ENCODE assay signal across 1 cellular context in genomic region chr2:28348149-28348567, GRCh38.
TF ChIP-seq lines count a peak whose summit lies in the region.

No MANE protein-coding gene starts in this region.

TF ChIP-seq in GM23338, 12 proteins besides CTCF, POLR2A, EP300 and RAD21:
- no peak for TF ChIP-seq ZNF462 (CRISPR knock-in tag; IDR thresholded peaks at IDR 0.05)
- TF ChIP-seq, protein P1, sequence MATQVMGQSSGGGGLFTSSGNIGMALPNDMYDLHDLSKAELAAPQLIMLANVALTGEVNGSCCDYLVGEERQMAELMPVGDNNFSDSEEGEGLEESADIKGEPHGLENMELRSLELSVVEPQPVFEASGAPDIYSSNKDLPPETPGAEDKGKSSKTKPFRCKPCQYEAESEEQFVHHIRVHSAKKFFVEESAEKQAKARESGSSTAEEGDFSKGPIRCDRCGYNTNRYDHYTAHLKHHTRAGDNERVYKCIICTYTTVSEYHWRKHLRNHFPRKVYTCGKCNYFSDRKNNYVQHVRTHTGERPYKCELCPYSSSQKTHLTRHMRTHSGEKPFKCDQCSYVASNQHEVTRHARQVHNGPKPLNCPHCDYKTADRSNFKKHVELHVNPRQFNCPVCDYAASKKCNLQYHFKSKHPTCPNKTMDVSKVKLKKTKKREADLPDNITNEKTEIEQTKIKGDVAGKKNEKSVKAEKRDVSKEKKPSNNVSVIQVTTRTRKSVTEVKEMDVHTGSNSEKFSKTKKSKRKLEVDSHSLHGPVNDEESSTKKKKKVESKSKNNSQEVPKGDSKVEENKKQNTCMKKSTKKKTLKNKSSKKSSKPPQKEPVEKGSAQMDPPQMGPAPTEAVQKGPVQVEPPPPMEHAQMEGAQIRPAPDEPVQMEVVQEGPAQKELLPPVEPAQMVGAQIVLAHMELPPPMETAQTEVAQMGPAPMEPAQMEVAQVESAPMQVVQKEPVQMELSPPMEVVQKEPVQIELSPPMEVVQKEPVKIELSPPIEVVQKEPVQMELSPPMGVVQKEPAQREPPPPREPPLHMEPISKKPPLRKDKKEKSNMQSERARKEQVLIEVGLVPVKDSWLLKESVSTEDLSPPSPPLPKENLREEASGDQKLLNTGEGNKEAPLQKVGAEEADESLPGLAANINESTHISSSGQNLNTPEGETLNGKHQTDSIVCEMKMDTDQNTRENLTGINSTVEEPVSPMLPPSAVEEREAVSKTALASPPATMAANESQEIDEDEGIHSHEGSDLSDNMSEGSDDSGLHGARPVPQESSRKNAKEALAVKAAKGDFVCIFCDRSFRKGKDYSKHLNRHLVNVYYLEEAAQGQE (IDR thresholded peaks at IDR 0.05; ENCODE audit: unreplicated experiment) = no peak
- TF ChIP-seq JUNB (IDR thresholded peaks at IDR 0.05; ENCODE audit: unreplicated experiment) = no peak
- no peak for TF ChIP-seq ZNF331 (CRISPR knock-in tag; IDR thresholded peaks at IDR 0.05; ENCODE audit: low read depth)
- TF ChIP-seq EZH2phosphoT487 (IDR thresholded peaks at IDR 0.05; ENCODE audit: unreplicated experiment) = no peak
- TF ChIP-seq CREB1 (CRISPR knock-in tag; IDR thresholded peaks at IDR 0.05; ENCODE audit: low read depth) = no peak
- TF ChIP-seq NANOG (IDR thresholded peaks at IDR 0.05; ENCODE audit: borderline replicate concordance) = no peak
- TF ChIP-seq POLR2AphosphoS5 (IDR thresholded peaks at IDR 0.05; ENCODE audit: low read depth) = no peak
- TF ChIP-seq ZNF114 (CRISPR knock-in tag; IDR thresholded peaks at IDR 0.05) = no peak
- no peak for TF ChIP-seq EZH2 (IDR thresholded peaks at IDR 0.05; ENCODE audit: low read depth, unreplicated experiment)
- TF ChIP-seq STAT1 (IDR thresholded peaks at IDR 0.05; ENCODE audit: unreplicated experiment) = no peak
- TF ChIP-seq, protein P2, sequence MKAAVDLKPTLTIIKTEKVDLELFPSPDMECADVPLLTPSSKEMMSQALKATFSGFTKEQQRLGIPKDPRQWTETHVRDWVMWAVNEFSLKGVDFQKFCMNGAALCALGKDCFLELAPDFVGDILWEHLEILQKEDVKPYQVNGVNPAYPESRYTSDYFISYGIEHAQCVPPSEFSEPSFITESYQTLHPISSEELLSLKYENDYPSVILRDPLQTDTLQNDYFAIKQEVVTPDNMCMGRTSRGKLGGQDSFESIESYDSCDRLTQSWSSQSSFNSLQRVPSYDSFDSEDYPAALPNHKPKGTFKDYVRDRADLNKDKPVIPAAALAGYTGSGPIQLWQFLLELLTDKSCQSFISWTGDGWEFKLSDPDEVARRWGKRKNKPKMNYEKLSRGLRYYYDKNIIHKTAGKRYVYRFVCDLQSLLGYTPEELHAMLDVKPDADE (IDR thresholded peaks at IDR 0.05) = no peak
